In the genomic region with DNA sequence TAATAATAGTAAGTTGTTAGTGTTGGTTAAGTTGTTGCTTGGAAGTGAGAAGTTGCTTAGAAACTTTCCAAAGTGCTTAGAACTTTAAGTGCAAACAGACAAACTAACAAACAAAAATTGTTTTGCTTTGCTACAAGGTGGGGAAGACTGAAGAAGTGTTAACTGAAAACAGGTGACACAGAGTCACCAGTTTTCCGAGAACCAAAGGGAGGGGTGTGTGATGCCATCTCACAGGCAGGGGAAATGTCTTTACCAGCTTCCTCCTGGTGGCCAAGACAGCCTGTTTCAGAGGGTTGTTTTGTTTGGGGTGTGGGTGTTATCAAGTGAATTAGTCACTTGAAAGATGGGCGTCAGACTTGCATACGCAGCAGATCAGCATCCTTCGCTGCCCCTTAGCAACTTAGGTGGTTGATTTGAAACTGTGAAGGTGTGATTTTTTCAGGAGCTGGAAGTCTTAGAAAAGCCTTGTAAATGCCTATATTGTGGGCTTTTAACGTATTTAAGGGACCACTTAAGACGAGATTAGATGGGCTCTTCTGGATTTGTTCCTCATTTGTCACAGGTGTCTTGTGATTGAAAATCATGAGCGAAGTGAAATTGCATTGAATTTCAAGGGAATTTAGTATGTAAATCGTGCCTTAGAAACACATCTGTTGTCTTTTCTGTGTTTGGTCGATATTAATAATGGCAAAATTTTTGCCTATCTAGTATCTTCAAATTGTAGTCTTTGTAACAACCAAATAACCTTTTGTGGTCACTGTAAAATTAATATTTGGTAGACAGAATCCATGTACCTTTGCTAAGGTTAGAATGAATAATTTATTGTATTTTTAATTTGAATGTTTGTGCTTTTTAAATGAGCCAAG, we compare ENCODE assay signal across 8 cellular contexts. TPM values are rescaled to one million over a fixed set of nuclear protein-coding genes. Genes with fewer than 3 reads are reported as not detected.
DNase-seq lines count a peak whose midpoint lies in the region; ATAC-seq lines count a peak whose summit lies in the region.

No MANE protein-coding gene starts in this region.

- H3K36me3 Mint-ChIP-seq in activated naive CD8-positive, alpha-beta T cell treated with anti-CD3 and anti-CD28 coated beads for 36 hours: peaks cover 67% of the 10 kb centered on the region

- intact Hi-C loops in right cardiac atrium (cut with DNase I): loop anchor here in 1 of 4 donors (5.0 kb wide), 1 partner anchor 77 kb away; no protein-coding TSS in a partner anchor

- no peak for ATAC-seq in right cardiac atrium
- no peak for ATAC-seq in GM21526 (IDR thresholded peaks at IDR 0.05; ENCODE audit: low FRiP score, unreplicated experiment)
- no peak for ATAC-seq in HG03342 (IDR thresholded peaks at IDR 0.05; ENCODE audit: unreplicated experiment)
- ATAC-seq in GM19467 (IDR thresholded peaks at IDR 0.05; ENCODE audit: unreplicated experiment): no peak

- H3K27ac Mint-ChIP-seq in activated naive CD8-positive, alpha-beta T cell treated with anti-CD3 and anti-CD28 coated beads for 36 hours: peak overlapping the region; percentile 99

- peak overlapping the region; percentile 100 for H3K4me3 Mint-ChIP-seq in activated naive CD8-positive, alpha-beta T cell treated with anti-CD3 and anti-CD28 coated beads for 36 hours

- H3K4me1 ChIP-seq in right cardiac atrium (ENCODE audit: control insufficient read depth, insufficient read depth, low read length) (peaks cover 8% of the 10 kb centered on the region), skeletal muscle tissue (ENCODE audit: control insufficient read depth in 3 of 3, insufficient read depth in 3 of 3, low read length in 3 of 3) (peaks cover 46 to 50% (median 49%) of the 10 kb centered on the region in 3 donors)

- H3K9me3 Mint-ChIP-seq in activated naive CD8-positive, alpha-beta T cell treated with anti-CD3 and anti-CD28 coated beads for 36 hours: peaks cover 5% of the 10 kb centered on the region

- under 1% methylated on average over 9 of the region's 9 CpGs for WGBS in right cardiac atrium

- H3K9ac ChIP-seq in SK-N-MC (ENCODE audit: insufficient read length): peak overlapping the region; percentile 49
- H3K9ac ChIP-seq in skeletal muscle tissue (ENCODE audit: low read depth in 1 of 3, low read length in 3 of 3): peak overlapping the region; percentile 99 to 100 (median 100)

- no peaks in the 10 kb centered on the region for H3K27me3 ChIP-seq in right cardiac atrium (ENCODE audit: control insufficient read depth, insufficient read depth)
- H3K27me3 ChIP-seq in skeletal muscle tissue (ENCODE audit: control insufficient read depth in 3 of 3, insufficient read depth in 3 of 3, low read length in 3 of 3): no peaks in the 10 kb centered on the region

- H3K9me3 ChIP-seq in SK-N-MC (ENCODE audit: low read depth, low read length): no peaks in the 10 kb centered on the region
- H3K9me3 ChIP-seq in right cardiac atrium (ENCODE audit: control insufficient read depth, low read length): no peaks in the 10 kb centered on the region
- H3K9me3 ChIP-seq in skeletal muscle tissue (ENCODE audit: control insufficient read depth in 3 of 3, low read length in 3 of 3): no peaks in the 10 kb centered on the region

- H3K4me3 ChIP-seq in SK-N-MC (peak overlapping the region; percentile 31), right cardiac atrium (ENCODE audit: low read length) (peak overlapping the region; percentile 83), skeletal muscle tissue (ENCODE audit: low read length in 3 of 3) (peak overlapping the region; percentile 90 to 100 (median 90))

- H3K36me3 ChIP-seq in SK-N-MC (ENCODE audit: insufficient read depth, low read length) (no peaks in the 10 kb centered on the region), skeletal muscle tissue (ENCODE audit: control insufficient read depth in 3 of 3, insufficient read depth in 3 of 3, low read length in 3 of 3) (peaks cover 41 to 62% (median 47%) of the 10 kb centered on the region in 3 donors)

- DNase-seq in HCEC 1CT: peak; percentile 74
- no peak for DNase-seq in SK-N-MC (ENCODE audit: low read depth, low spot score)
- DNase-seq in activated naive CD8-positive, alpha-beta T cell treated with anti-CD3 and anti-CD28 coated beads for 36 hours: peak; percentile 82
- peak in 2 of 3 donors; percentile 19 to 44 for DNase-seq in right cardiac atrium

- peaks cover 74% of the 10 kb centered on the region for H3K4me1 Mint-ChIP-seq in activated naive CD8-positive, alpha-beta T cell treated with anti-CD3 and anti-CD28 coated beads for 36 hours

- H3K27ac ChIP-seq in SK-N-MC (peak overlapping the region; percentile 99), right cardiac atrium (ENCODE audit: low read length) (peak overlapping the region; percentile 98), skeletal muscle tissue (ENCODE audit: low read depth, low read length) (peak overlapping the region; percentile 99)

- H3K27me3 Mint-ChIP-seq in activated naive CD8-positive, alpha-beta T cell treated with anti-CD3 and anti-CD28 coated beads for 36 hours: peaks cover 28% of the 10 kb centered on the region

RNA-seq across cellular contexts. Expression of a gene that starts 2.7 kb away (rescaled TPM):
- total RNA-seq in activated naive CD8-positive, alpha-beta T cell treated with anti-CD3 and anti-CD28 coated beads for 36 hours: 100 to 1,000 TPM; 136 to 155 TPM
- 100 to 1,000 TPM; 346 to 441 (median 427) TPM for total RNA-seq in right cardiac atrium
- 441 TPM for polyA plus RNA-seq in right cardiac atrium
- 26.1 TPM for total RNA-seq in skeletal muscle tissue

RNA-seq across cellular contexts. Expression of a gene that starts 38.9 kb away (rescaled TPM):
- total RNA-seq in activated naive CD8-positive, alpha-beta T cell treated with anti-CD3 and anti-CD28 coated beads for 36 hours: 10 to 100 TPM; 33.1 to 36.3 TPM
- total RNA-seq in right cardiac atrium (10 to 100 TPM; 12.2 to 16.1 (median 12.9) TPM), skeletal muscle tissue (8.4 TPM)
- polyA plus RNA-seq in right cardiac atrium: 9.3 TPM

RNA-seq across cellular contexts. Expression of a gene that starts 42.9 kb away (rescaled TPM):
- total RNA-seq in activated naive CD8-positive, alpha-beta T cell treated with anti-CD3 and anti-CD28 coated beads for 36 hours: 10 to 100 TPM; 15.4 to 15.7 TPM
- 1 to 10 TPM; 6.1 to 7.7 (median 7.4) TPM for total RNA-seq in right cardiac atrium
- polyA plus RNA-seq in right cardiac atrium: 5.5 TPM
- 3.7 TPM for total RNA-seq in skeletal muscle tissue

Comparison
In these comparisons a context has a peak if more than half of its experiments do, and no peak if none do; other contexts are left out.
1. H3K4me3 ChIP-seq: peak in every context shown above with its lines; median percentile 90 in skeletal muscle tissue; 83 in right cardiac atrium; 31 in SK-N-MC.